Comparison of ENCODE assay signal across 8 cellular contexts in genomic region chr9:84261082-84261746, GRCh38.
DNase-seq lines count a peak whose midpoint lies in the region; ATAC-seq and TF ChIP-seq lines count a peak whose summit lies in the region.

No MANE protein-coding gene starts in this region.

- H3K4me1 Mint-ChIP-seq in activated CD8-positive, alpha-beta memory T cell treated with anti-CD3 and anti-CD28 coated beads, Interleukin-2, amount 10 ng/mL, durations not matched to agents 7 days and 5 days = peaks cover 8% of the 10 kb centered on the region

- ATAC-seq in GM18870 (IDR thresholded peaks at IDR 0.05; ENCODE audit: unreplicated experiment) = peak; percentile 73
- peak; percentile 63 for ATAC-seq in activated CD8-positive, alpha-beta memory T cell treated with anti-CD3 and anti-CD28 coated beads, Interleukin-2, amount 10 ng/mL, durations not matched to agents 7 days and 5 days

- H3K27me3 Mint-ChIP-seq in activated CD8-positive, alpha-beta memory T cell treated with anti-CD3 and anti-CD28 coated beads, Interleukin-2, amount 10 ng/mL, durations not matched to agents 7 days and 5 days = peaks cover 20% of the 10 kb centered on the region

- no peaks in the 10 kb centered on the region for H3K36me3 Mint-ChIP-seq in activated CD8-positive, alpha-beta memory T cell treated with anti-CD3 and anti-CD28 coated beads, Interleukin-2, amount 10 ng/mL, durations not matched to agents 7 days and 5 days

- no peak overlapping the region for H3K27ac Mint-ChIP-seq in activated CD8-positive, alpha-beta memory T cell treated with anti-CD3 and anti-CD28 coated beads, Interleukin-2, amount 10 ng/mL, durations not matched to agents 7 days and 5 days

- no peaks in the 10 kb centered on the region for H3K9me3 Mint-ChIP-seq in activated CD8-positive, alpha-beta memory T cell treated with anti-CD3 and anti-CD28 coated beads, Interleukin-2, amount 10 ng/mL, durations not matched to agents 7 days and 5 days (ENCODE audit: low read depth)

- H3K4me3 ChIP-seq in AG09309 (ENCODE audit: control insufficient read depth, low read depth, low read length) = peak overlapping the region; percentile 32
- H3K4me3 ChIP-seq in epithelial cell of esophagus (ENCODE audit: low read length) = no peak overlapping the region

- no peak overlapping the region for H3K4me3 Mint-ChIP-seq in activated CD8-positive, alpha-beta memory T cell treated with anti-CD3 and anti-CD28 coated beads, Interleukin-2, amount 10 ng/mL, durations not matched to agents 7 days and 5 days

- DNase-seq in AG09309 (ENCODE audit: low read depth) (peak; percentile 34), HK-2 (ENCODE audit: unreplicated experiment) (peak; percentile 76), NCI-H82 (lab: John Stamatoyannopoulos, UW) (peak; percentile 85), epithelial cell of esophagus (ENCODE audit: low read depth) (peak; percentile 83), mucosa of gallbladder (ENCODE audit: low spot score) (peak; percentile 82)
- DNase-seq in activated CD8-positive, alpha-beta memory T cell treated with anti-CD3 and anti-CD28 coated beads, Interleukin-2, amount 10 ng/mL, durations not matched to agents 7 days and 5 days = peak; percentile 64
- peak; percentile 5 to 6 for DNase-seq in stimulated activated CD8-positive, alpha-beta memory T cell treated with anti-CD3 and anti-CD28 coated beads, Interleukin-7, amount 100 ng/mL, for 4 hours (ENCODE audit: low read depth in 2 of 2)

- peak; percentile 94 for TF ChIP-seq CTCF in AG09309 (IDR thresholded peaks at IDR 0.05; ENCODE audit: control insufficient read depth, insufficient read depth, low read depth, low read length, missing control alignments)
- TF ChIP-seq CTCF in epithelial cell of esophagus (IDR thresholded peaks at IDR 0.05; ENCODE audit: insufficient read depth, low read depth, low read length, missing control alignments) = peak; percentile 95

- CTCF ChIA-PET in activated CD8-positive, alpha-beta memory T cell treated with anti-CD3 and anti-CD28 coated beads, Interleukin-2, amount 10 ng/mL, durations not matched to agents 7 days and 5 days (lab: Charles Lee) = interaction anchor here (0.6 to 2.8 kb wide), 30 partner anchors 10 to 640 kb away, joined by 3 to 22 read pairs (median 4); partner anchors contain the start of gene KIF27

Comparison
In these comparisons a context has a peak if more than half of its experiments do, and no peak if none do; other contexts are left out.
1. DNase-seq: peak in every context shown above with its lines; median percentile 85 in NCI-H82; 83 in epithelial cell of esophagus; 82 in mucosa of gallbladder; 76 in HK-2; 64 in activated CD8-positive, alpha-beta memory T cell treated with anti-CD3 and anti-CD28 coated beads, Interleukin-2, amount 10 ng/mL, durations not matched to agents 7 days and 5 days; 34 in AG09309; 6 in stimulated activated CD8-positive, alpha-beta memory T cell treated with anti-CD3 and anti-CD28 coated beads, Interleukin-7, amount 100 ng/mL, for 4 hours.